8 cellular contexts compared by ENCODE assay signal in genomic region chrX:46713672-46714487, GRCh38. TPM values are rescaled to one million over a fixed set of nuclear protein-coding genes. Genes with fewer than 3 reads are reported as not detected.
A peak's percentile ranks its signal among the peaks of the same experiment; 100 is the strongest.
DNase-seq lines count a peak whose midpoint lies in the region; ATAC-seq, FAIRE-seq and TF ChIP-seq lines count a peak whose summit lies in the region.

No MANE protein-coding gene starts in this region.

- peaks cover 82% of the 10 kb centered on the region for H3K79me2 ChIP-seq in PC-3 (ENCODE audit: low read length)

- intact Hi-C loops in PC-3 (cut with micrococcal nuclease): no loop called here

- DNase-seq in AG08395 (ENCODE audit: low spot score) (peak; percentile 27), NAMALWA (ENCODE audit: low spot score) (peak; percentile 30), small intestine (no peak), NCI-H774 (lab: John Stamatoyannopoulos, UW) (no peak), NCI-H526 treated with DMSO at 0.1 percent for 48 hours (lab: John Stamatoyannopoulos, UW) (no peak), PC-3 (no peak)

- H3K9ac ChIP-seq in PC-3 (ENCODE audit: low read length): no peak overlapping the region

- no peak for TF ChIP-seq CTCF in PC-3 (conservative IDR thresholded peaks at IDR 0.05; ENCODE audit: low read depth, low read length)

- no peaks in the 10 kb centered on the region for H3K9me2 ChIP-seq in PC-3 (replicated peaks; ENCODE audit: low read length)

- FAIRE-seq in small intestine (lab: Jason Lieb, UNC): no peak

- H3K27me3 ChIP-seq in small intestine (ENCODE audit: control insufficient read depth in 2 of 2, insufficient read depth in 2 of 2, low read length in 2 of 2) (no peaks in the 10 kb centered on the region), PC-3 (ENCODE audit: low read length) (no peaks in the 10 kb centered on the region)

- H3K4me3 ChIP-seq in small intestine (ENCODE audit: low read depth in 1 of 2, low read length in 2 of 2) (no peak overlapping the region), PC-3 (ENCODE audit: low read length) (no peak overlapping the region)

- POLR2A ChIA-PET in PC-3 (lab: Charles Lee; ENCODE audit: unreplicated experiment): no interaction called here

- H4K20me1 ChIP-seq in PC-3 (ENCODE audit: low read length): 0 out of 2 replicates have a peak, but pooled peaks cover 8% of the 10 kb centered on the region

- H3F3A ChIP-seq in PC-3 (ENCODE audit: low read length, unreplicated experiment): no peaks in the 10 kb centered on the region

- H3K4me1 ChIP-seq in small intestine (ENCODE audit: control insufficient read depth in 2 of 2, insufficient read depth in 1 of 2, low read depth in 1 of 2, low read length in 1 of 2) (no peaks in the 10 kb centered on the region), PC-3 (ENCODE audit: insufficient read depth, low read length) (peaks cover 20% of the 10 kb centered on the region)

- no peak overlapping the region for H3K4me2 ChIP-seq in PC-3 (ENCODE audit: low read length)

- H3K27ac ChIP-seq in small intestine (ENCODE audit: low read depth in 1 of 2, low read length in 1 of 2) (no peak overlapping the region), PC-3 (ENCODE audit: low read length) (no peak overlapping the region)

- ATAC-seq in GM18868 (IDR thresholded peaks at IDR 0.05; ENCODE audit: unreplicated experiment): peak; percentile 51
- peak; percentile 58 for ATAC-seq in HG02763 (IDR thresholded peaks at IDR 0.05; ENCODE audit: unreplicated experiment)
- no peak for ATAC-seq in PC-3

- CTCF ChIA-PET in PC-3 (lab: Charles Lee): no interaction called here

- H3K36me3 ChIP-seq in small intestine (ENCODE audit: control insufficient read depth in 2 of 2, insufficient read depth in 2 of 2, low read length in 2 of 2): no peaks in the 10 kb centered on the region
- no peaks in the 10 kb centered on the region; the same call in 1 of the 2 replicates for H3K36me3 ChIP-seq in PC-3 (ENCODE audit: low read depth, low read length)

- H2AFZ ChIP-seq in PC-3 (ENCODE audit: low read length): no peak overlapping the region

- H3K9me3 ChIP-seq in small intestine (ENCODE audit: control insufficient read depth, low read depth) (no peaks in the 10 kb centered on the region), PC-3 (ENCODE audit: low read length) (no peaks in the 10 kb centered on the region)

- WGBS in small intestine, 3 donors: 59 to 80% (median 65%) methylated on average over 5 of the region's 5 CpGs

- no TSS peak for BruUV-seq in PC-3 (replicated peaks; lab: Mats Ljungman, UMichigan)

RNA-seq across cellular contexts. Expression of gene SLC9A7, which starts 45.0 kb away (rescaled TPM):
- 1 to 10 TPM in 1 of 3 donors, under 1 TPM in 2; under 0.01 to 2.5 (median 0.22) TPM for polyA plus RNA-seq in small intestine
- total RNA-seq in PC-3 (2014; rRNA removed): 73.7 and 74.3 TPM in 2 replicates

Comparison
In these comparisons a context has a peak if more than half of its experiments do, and no peak if none do; other contexts are left out.
1. DNase-seq: peak in AG08395 (single experiment) and NAMALWA (single experiment); none in small intestine (single experiment), NCI-H774 (single experiment), NCI-H526 treated with DMSO at 0.1 percent for 48 hours (single experiment) and PC-3 (single experiment).